Comparison of ENCODE assay signal across 13 cellular contexts in the genomic region with DNA sequence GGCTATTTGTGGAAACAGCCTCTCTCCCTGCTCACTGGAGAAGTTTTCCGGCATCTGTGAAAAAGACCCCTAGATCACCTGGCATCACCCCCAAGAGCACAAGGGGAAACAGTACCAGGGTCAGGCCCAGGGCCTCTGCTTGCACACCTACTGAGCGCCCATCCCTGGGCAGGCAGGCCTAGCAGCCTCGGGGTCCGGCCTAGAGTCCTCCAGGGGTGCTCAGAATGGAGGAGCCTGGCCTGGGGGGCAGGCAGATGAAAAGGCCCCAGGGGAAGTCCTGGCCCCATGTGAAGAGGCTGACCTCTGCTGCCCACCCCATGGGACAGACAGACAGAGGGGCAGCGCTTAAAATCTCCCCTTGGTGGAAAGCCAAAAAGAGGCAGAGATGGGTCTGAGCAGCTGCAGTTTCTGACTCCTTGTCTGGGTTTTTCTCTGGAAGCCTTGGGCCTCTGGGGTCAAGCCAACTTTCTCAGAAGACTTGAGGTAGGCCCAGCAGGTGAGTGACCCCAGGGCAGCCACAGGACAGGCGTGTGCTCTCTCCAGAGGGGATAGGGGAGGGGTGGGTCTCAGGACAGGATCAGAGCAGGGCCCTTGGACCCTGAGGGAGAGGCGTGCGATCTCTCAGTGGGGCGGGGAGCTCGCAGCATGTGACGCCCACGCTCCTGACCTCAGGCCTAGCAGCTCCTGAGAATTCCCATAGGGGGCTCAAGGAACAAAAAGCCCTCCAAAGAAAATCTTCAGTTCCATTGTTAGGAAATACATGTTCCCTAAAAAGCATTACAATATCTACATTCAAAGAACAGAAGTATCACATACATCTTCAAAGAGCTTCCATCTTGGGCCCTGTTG. TPM values are rescaled to one million over a fixed set of nuclear protein-coding genes. Genes with fewer than 3 reads are reported as not detected.
A peak's percentile ranks its signal among the peaks of the same experiment; 100 is the strongest.
DNase-seq lines count a peak whose midpoint lies in the region; ATAC-seq, FAIRE-seq and TF ChIP-seq lines count a peak whose summit lies in the region.
"Had no signal": no experiment of that assay in that cellular context is flagged by ENCODE, and none has a peak within 500 bp of the region (broad histone marks: within the 10 kb centered on the region; RNA-seq: fewer than 3 reads in every experiment).

No MANE protein-coding gene starts in this region.

- H2BK15ac ChIP-seq in mesendoderm (replicated peaks; ENCODE audit: low read depth) = no peak overlapping the region

- H3K23ac ChIP-seq in mesendoderm (ENCODE audit: low read length) = no peak overlapping the region

- H3K4me1 ChIP-seq in PC-3 (ENCODE audit: insufficient read depth, low read length) = peaks cover 16% of the 10 kb centered on the region
- no peaks in the 10 kb centered on the region for H3K4me1 ChIP-seq in mesendoderm (ENCODE audit: control insufficient read depth, low read depth, low read length)
- peaks cover 34% of the 10 kb centered on the region for H3K4me1 ChIP-seq in suprapubic skin
- H3K4me1 ChIP-seq: pancreas had no signal

- TF ChIP-seq CTCF in PC-3 (conservative IDR thresholded peaks at IDR 0.05; ENCODE audit: low read depth, low read length) (no peak), dorsolateral prefrontal cortex (IDR thresholded peaks at IDR 0.05 in 54 of 56, conservative IDR thresholded peaks at IDR 0.05 in 2 of 56; ENCODE audit: low read depth in 1 of 56, partially characterized antibody in 56 of 56) (no peak), suprapubic skin (IDR thresholded peaks at IDR 0.05) (no peak)

- CTCF ChIA-PET in PC-3 (lab: Charles Lee) = no interaction called here

- H3K36me3 ChIP-seq in PC-3 (ENCODE audit: low read depth, low read length) (peaks cover 8% of the 10 kb centered on the region; the same call in 1 of the 2 replicates), mesendoderm (ENCODE audit: control insufficient read depth, insufficient read depth, low read length) (no peaks in the 10 kb centered on the region), suprapubic skin (no peaks in the 10 kb centered on the region)
- H3K36me3 ChIP-seq: pancreas had no signal

- H3K27me3 ChIP-seq in PC-3 (ENCODE audit: low read length) = no peaks in the 10 kb centered on the region
- H3K27me3 ChIP-seq in dorsolateral prefrontal cortex = no peaks in the 10 kb centered on the region
- no peaks in the 10 kb centered on the region for H3K27me3 ChIP-seq in mesendoderm (ENCODE audit: insufficient read depth, low read length, poor library complexity)
- H3K27me3 ChIP-seq in suprapubic skin = no peaks in the 10 kb centered on the region
- H3K27me3 ChIP-seq: pancreas had no signal

- POLR2A ChIA-PET in PC-3 (lab: Charles Lee; ENCODE audit: unreplicated experiment) = no interaction called here

- no peaks in the 10 kb centered on the region for H3K9me3 ChIP-seq in PC-3 (ENCODE audit: low read length)
- H3K9me3 ChIP-seq in suprapubic skin = no peaks in the 10 kb centered on the region
- H3K9me3 ChIP-seq: pancreas had no signal

- no peak overlapping the region for H4K5ac ChIP-seq in mesendoderm (ENCODE audit: low read length)

- H3K79me1 ChIP-seq in mesendoderm (ENCODE audit: low read length) = no peaks in the 10 kb centered on the region

- no peaks in the 10 kb centered on the region for H3K9me2 ChIP-seq in PC-3 (replicated peaks; ENCODE audit: low read length)

- H3K9ac ChIP-seq in PC-3 (ENCODE audit: low read length) = peak overlapping the region; percentile 35
- H3K9ac ChIP-seq in mesendoderm (ENCODE audit: low read length) = no peak overlapping the region

- H3K4me2 ChIP-seq in PC-3 (ENCODE audit: low read length) (peak overlapping the region; percentile 28), mesendoderm (ENCODE audit: low read length) (no peak overlapping the region)

- H3K27ac ChIP-seq in PC-3 (ENCODE audit: low read length) (peak overlapping the region; percentile 73), dorsolateral prefrontal cortex (peak overlapping the region; percentile 29 to 93 (median 80)), mesendoderm (ENCODE audit: low read depth, low read length) (no peak overlapping the region), suprapubic skin (peak overlapping the region; percentile 7)
- H3K27ac ChIP-seq: VCaP had no signal

- no peak for FAIRE-seq in H54 (lab: Jason Lieb, UNC)
- FAIRE-seq: GM19239, pancreas had no signal

- no peak overlapping the region for H4K8ac ChIP-seq in mesendoderm (ENCODE audit: low read depth, low read length)

- H2BK120ac ChIP-seq in mesendoderm (ENCODE audit: low read depth, low read length) = no peak overlapping the region

- H3K18ac ChIP-seq in mesendoderm (ENCODE audit: low read length) = no peak overlapping the region

- WGBS in mesendoderm (ENCODE audit: extremely low coverage, insufficient coverage, low lambda C conversion rate) = no CpG with 5 or more reads among the region's 12 CpGs
- 72% methylated on average over 7 of the region's 12 CpGs for WGBS in suprapubic skin

- DNase-seq in PC-3 = no peak
- DNase-seq in dorsolateral prefrontal cortex = no peak
- peak; percentile 30 for DNase-seq in mesendoderm
- DNase-seq in suprapubic skin (ENCODE audit: low spot score in 2 of 2) = no peak
- DNase-seq in H54 (ENCODE audit: insufficient read length, low spot score) = no peak
- no peak for DNase-seq in effector CD8-positive, alpha-beta T cell (lab: John Stamatoyannopoulos, UW)
- DNase-seq: effector CD4-positive, alpha-beta T cell; NCI-H1436 treated with DMSO at 0.1 percent for 48 hours had no signal

- H3K79me2 ChIP-seq in PC-3 (ENCODE audit: low read length) = no peaks in the 10 kb centered on the region
- H3K79me2 ChIP-seq in mesendoderm (ENCODE audit: control insufficient read depth, insufficient read depth, low read length) = no peaks in the 10 kb centered on the region

- no peak for TF ChIP-seq EP300 in suprapubic skin (IDR thresholded peaks at IDR 0.05)

- no peak for ATAC-seq in PC-3
- no peak for ATAC-seq in GM18498 (IDR thresholded peaks at IDR 0.05; ENCODE audit: unreplicated experiment)
- no peak for ATAC-seq in HG02970 (IDR thresholded peaks at IDR 0.05; ENCODE audit: low FRiP score, unreplicated experiment)

- no peak overlapping the region for H3K56ac ChIP-seq in mesendoderm (ENCODE audit: low read length)

- no peak overlapping the region for H3K4me3 ChIP-seq in PC-3 (ENCODE audit: low read length)
- no peak overlapping the region for H3K4me3 ChIP-seq in dorsolateral prefrontal cortex
- no peak overlapping the region for H3K4me3 ChIP-seq in mesendoderm (ENCODE audit: low read length)
- H3K4me3 ChIP-seq in suprapubic skin = no peak overlapping the region
- H3K4me3 ChIP-seq: pancreas had no signal

- H2BK5ac ChIP-seq in mesendoderm (ENCODE audit: low read length) = no peak overlapping the region

- H2AK5ac ChIP-seq in mesendoderm (ENCODE audit: low read length) = no peak overlapping the region

- H4K20me1 ChIP-seq in PC-3 (ENCODE audit: low read length) = no peaks in the 10 kb centered on the region

- no TSS peak for BruUV-seq in PC-3 (replicated peaks; lab: Mats Ljungman, UMichigan)

- no peaks in the 10 kb centered on the region for H3F3A ChIP-seq in PC-3 (ENCODE audit: low read length, unreplicated experiment)

- intact Hi-C loops in PC-3 (cut with micrococcal nuclease) = no loop called here
- intact Hi-C loops in dorsolateral prefrontal cortex (cut with DNase I) = no loop called here

- no peak for TF ChIP-seq POLR2A in suprapubic skin (IDR thresholded peaks at IDR 0.05)
- TF ChIP-seq POLR2A in H54 (IDR thresholded peaks at IDR 0.05; ENCODE audit: low read depth, low read length) = no peak

- no peak overlapping the region for H3K4ac ChIP-seq in mesendoderm (ENCODE audit: low read depth, low read length)

- H2AFZ ChIP-seq in PC-3 (ENCODE audit: low read length) = no peak overlapping the region

RNA-seq across cellular contexts. Expression of a gene that starts 34.5 kb away (rescaled TPM):
- 40.9 and 51.1 TPM in 2 replicates for total RNA-seq in PC-3 (2014; rRNA removed)
- 10 to 100 TPM; 29.0 to 90.9 (median 44.8) TPM for total RNA-seq in dorsolateral prefrontal cortex
- 13.1 TPM for polyA plus RNA-seq in mesendoderm (2013, experiment 1 of 2)
- 13.9 TPM for polyA plus RNA-seq in mesendoderm (2013, experiment 2 of 2)
- 100 to 1,000 TPM in 3 of 4 donors, 10 to 100 TPM in 1; 91.1 to 190 (median 146) TPM for total RNA-seq in suprapubic skin
